16 cellular contexts compared by ENCODE assay signal in genomic region chr10:88651131-88651541, GRCh38. TPM values are rescaled to one million over a fixed set of nuclear protein-coding genes. Genes with fewer than 3 reads are reported as not detected.
DNase-seq lines count a peak whose midpoint lies in the region; ATAC-seq, FAIRE-seq and TF ChIP-seq lines count a peak whose summit lies in the region.
"Had no signal": no experiment of that assay in that cellular context is flagged by ENCODE, and none has a peak within 500 bp of the region (broad histone marks: within the 10 kb centered on the region; RNA-seq: fewer than 3 reads in every experiment).

No MANE protein-coding gene starts in this region.

- ATAC-seq in left lung, result peak; percentile 44
- no peak for ATAC-seq in HG03139 (IDR thresholded peaks at IDR 0.05; ENCODE audit: unreplicated experiment)
- ATAC-seq in HG03108 (IDR thresholded peaks at IDR 0.05; ENCODE audit: unreplicated experiment), result no peak
- ATAC-seq in GM19395 (IDR thresholded peaks at IDR 0.05; ENCODE audit: unreplicated experiment), result no peak

- no peak for FAIRE-seq in bronchial epithelial cell (lab: Jason Lieb, UNC)
- FAIRE-seq: endometrium, islet of Langerhans had no signal

- TF ChIP-seq CTCF in AG09309 (IDR thresholded peaks at IDR 0.05; ENCODE audit: control insufficient read depth, insufficient read depth, low read depth, low read length, missing control alignments) (no peak), bronchial epithelial cell (IDR thresholded peaks at IDR 0.05; ENCODE audit: insufficient read depth, low read length, severe bottlenecking) (no peak), left lung (IDR thresholded peaks at IDR 0.05) (no peak)

- intact Hi-C loops in left lung (cut with DNase I), result no loop called here

- no peaks in the 10 kb centered on the region for H3K4me1 ChIP-seq in left lung

- DNase-seq in AG09309 (ENCODE audit: low read depth) (peak; percentile 58), LHCN-M2 (ENCODE audit: low read depth) (peak; percentile 89), bronchial epithelial cell (ENCODE audit: low read depth) (peak; percentile 86), left lung (no peak), cerebellum (ENCODE audit: low spot score) (no peak)
- DNase-seq: CD4-positive, alpha-beta memory T cell; NCI-H1436 had no signal

- H3K36me3 ChIP-seq in bronchial epithelial cell (ENCODE audit: control insufficient read depth, insufficient read depth, low read length), result no peaks in the 10 kb centered on the region
- H3K36me3 ChIP-seq in left lung, result no peaks in the 10 kb centered on the region
- H3K36me3 ChIP-seq: neutrophil had no signal

- no peaks in the 10 kb centered on the region for H3K9me3 ChIP-seq in left lung
- H3K9me3 ChIP-seq: neutrophil had no signal

- H3K27me3 ChIP-seq in bronchial epithelial cell (ENCODE audit: control insufficient read depth, insufficient read depth, low read length) (no peaks in the 10 kb centered on the region), left lung (no peaks in the 10 kb centered on the region)
- H3K27me3 ChIP-seq: neutrophil had no signal

- no peak overlapping the region for H3K27ac ChIP-seq in left lung
- H3K27ac ChIP-seq: neutrophil had no signal

- H3K4me3 ChIP-seq in AG09309 (ENCODE audit: control insufficient read depth, low read depth, low read length), result no peak overlapping the region
- no peak overlapping the region for H3K4me3 ChIP-seq in bronchial epithelial cell (ENCODE audit: low read depth, low read length)
- H3K4me3 ChIP-seq in left lung, result no peak overlapping the region

RNA-seq across cellular contexts. Expression of gene LIPF, which starts 13.1 kb away (rescaled TPM):
- total RNA-seq in LHCN-M2 (2014; rRNA removed) (0.32 TPM in 1 of 2 replicates, not detected in the other), bronchial epithelial cell (not detected in 2 replicates), left lung (not detected), cerebellum (0.27 TPM)
- not detected for polyA plus RNA-seq in LHCN-M2 (2012)
- total RNA-seq: activated CD8-positive, alpha-beta memory T cell treated with anti-CD3 and anti-CD28 coated beads for 36 hours; CD4-positive, alpha-beta memory T cell; T-helper 1 cell treated with Interleukin-12 subunit alpha and Interleukin-12 subunit beta and Interleukin-4 antibody, amounts not matched to agents 30 ng/mL and 1 ng/mL, for 36 hours had no signal
- polyA plus RNA-seq: CD4-positive, alpha-beta memory T cell had no signal

RNA-seq across cellular contexts. Expression of gene LIPK, which starts 54.9 kb away (rescaled TPM):
- total RNA-seq in LHCN-M2 (2014; rRNA removed), result 0.17 TPM in 1 of 2 replicates, not detected in the other
- not detected for polyA plus RNA-seq in LHCN-M2 (2012)
- 0.13 TPM in 1 of 2 replicates, not detected in the other for total RNA-seq in bronchial epithelial cell
- total RNA-seq in left lung, result not detected
- total RNA-seq in cerebellum, result not detected
- total RNA-seq: activated CD8-positive, alpha-beta memory T cell treated with anti-CD3 and anti-CD28 coated beads for 36 hours; CD4-positive, alpha-beta memory T cell; T-helper 1 cell treated with Interleukin-12 subunit alpha and Interleukin-12 subunit beta and Interleukin-4 antibody, amounts not matched to agents 30 ng/mL and 1 ng/mL, for 36 hours had no signal
- polyA plus RNA-seq: adipose tissue; CD4-positive, alpha-beta memory T cell had no signal

Comparison
In these comparisons a context has a peak if more than half of its experiments do, and no peak if none do; other contexts are left out.
1. DNase-seq: peak in AG09309 (single experiment), LHCN-M2 (single experiment) and bronchial epithelial cell (single experiment); none in left lung (0 of 2) and cerebellum (single experiment).